ENCODE assay signal across 8 cellular contexts in genomic region chr6:8102122-8102958, GRCh38. TPM values are rescaled to one million over a fixed set of nuclear protein-coding genes. Genes with fewer than 3 reads are reported as not detected.
DNase-seq lines count a peak whose midpoint lies in the region; ATAC-seq, FAIRE-seq and TF ChIP-seq lines count a peak whose summit lies in the region.

EEF1E1 (minus strand) TSS chr6:8102548; CDS start chr6:8102521, 27 bp downstream.

- 3% methylated on average over 14 of the region's 43 CpGs for WGBS in mammary epithelial cell (ENCODE audit: low coverage, missing lambda C conversion rate)
- 0 to 2% (median 1%) methylated on average over 41 to 43 of the region's 43 CpGs for WGBS in small intestine, 3 donors

- H3K9ac ChIP-seq in mammary epithelial cell (ENCODE audit: insufficient read depth, low read length): peak within 1 kb of the TSS; percentile 77

- peaks cover 3% of the 10 kb centered on the region for H3K9me3 ChIP-seq in WERI-Rb-1 (ENCODE audit: severe bottlenecking)
- peaks cover 3% of the 10 kb centered on the region for H3K9me3 ChIP-seq in mammary epithelial cell (replicated peaks; ENCODE audit: insufficient read depth, low read length)
- no peaks in the 10 kb centered on the region for H3K9me3 ChIP-seq in small intestine (ENCODE audit: control insufficient read depth, low read depth)

- FAIRE-seq in small intestine (lab: Jason Lieb, UNC): no peak

- H3K27ac ChIP-seq in WERI-Rb-1: peak within 1 kb of the TSS; percentile 79
- H3K27ac ChIP-seq in mammary epithelial cell (ENCODE audit: insufficient read depth, low read depth, low read length): peak within 1 kb of the TSS; percentile 54
- H3K27ac ChIP-seq in small intestine (ENCODE audit: low read depth in 1 of 2, low read length in 1 of 2): peak within 1 kb of the TSS; percentile 43 to 74

- in situ Hi-C loops in mammary epithelial cell (cut with MboI; ENCODE audit: low sequenced_read_pairs in 2 of 2): no loop called here

- H2AFZ ChIP-seq in mammary epithelial cell (ENCODE audit: low read depth, low read length): peak within 1 kb of the TSS; percentile 85

- H3K36me3 ChIP-seq in WERI-Rb-1 (peaks cover 27% of the 10 kb centered on the region), mammary epithelial cell (ENCODE audit: insufficient read depth, low read length) (peaks cover 8% of the 10 kb centered on the region), small intestine (ENCODE audit: control insufficient read depth in 2 of 2, insufficient read depth in 2 of 2, low read length in 2 of 2) (no peaks in the 10 kb centered on the region)

- DNase-seq in AG08395 (ENCODE audit: low spot score) (peak; percentile 98), NCI-H2227 (lab: John Stamatoyannopoulos, UW; ENCODE audit: unreplicated experiment) (peak; percentile 96), WERI-Rb-1 (peak; percentile 99), mammary epithelial cell (peak; percentile 95), iPS-NIHi11 (ENCODE audit: low spot score) (peak; percentile 96), small intestine (peak; percentile 98)

- peak within 1 kb of the TSS; percentile 86 for H3K4me2 ChIP-seq in mammary epithelial cell (ENCODE audit: insufficient read depth, low read depth, low read length)

- no peaks in the 10 kb centered on the region for H4K20me1 ChIP-seq in mammary epithelial cell (ENCODE audit: insufficient read depth, low read length)

- peaks cover 10% of the 10 kb centered on the region for H3K4me1 ChIP-seq in mammary epithelial cell (ENCODE audit: insufficient read depth, low read length)
- H3K4me1 ChIP-seq in small intestine (ENCODE audit: control insufficient read depth in 2 of 2, insufficient read depth in 1 of 2, low read depth in 1 of 2, low read length in 1 of 2): peaks cover 0 to 3% of the 10 kb centered on the region in 2 donors

- TF ChIP-seq CTCF in WERI-Rb-1 (IDR thresholded peaks at IDR 0.05; ENCODE audit: low read depth, low read length): no peak
- TF ChIP-seq CTCF in mammary epithelial cell (conservative IDR thresholded peaks at IDR 0.05 in 1 of 2, IDR thresholded peaks at IDR 0.05 in 1 of 2; ENCODE audit: extremely low read depth in 1 of 2, insufficient read depth in 1 of 2, low read depth in 1 of 2, low read length in 2 of 2): peak in 1 of 2 donors; percentile 0

- BruUV-seq in mammary epithelial cell (replicated peaks; lab: Mats Ljungman, UMichigan): TSS peak; percentile 79

- peaks cover 47% of the 10 kb centered on the region for H3K79me2 ChIP-seq in mammary epithelial cell (ENCODE audit: insufficient read depth, low read length)

- CTCF ChIA-PET in mammary epithelial cell (lab: Charles Lee; ENCODE audit: low non-redundant PET): interaction anchor here (0.6 to 0.7 kb wide), 4 partner anchors 8 to 377 kb away, joined by 3 to 11 read pairs (median 4); partner anchors contain the start of gene BMP6

- ATAC-seq in GM18909 (IDR thresholded peaks at IDR 0.05; ENCODE audit: poor library complexity, unreplicated experiment) (peak; percentile 99), HG03159 (IDR thresholded peaks at IDR 0.05; ENCODE audit: unreplicated experiment) (peak; percentile 99)

- peak within 1 kb of the TSS; percentile 64 for H3K4me3 ChIP-seq in WERI-Rb-1 (ENCODE audit: low read depth, low read length)
- peak within 1 kb of the TSS; percentile 68 to 81 (median 77) for H3K4me3 ChIP-seq in mammary epithelial cell (replicated peaks in 1 of 3; ENCODE audit: insufficient read depth in 1 of 3, low read depth in 2 of 3, low read length in 3 of 3)
- H3K4me3 ChIP-seq in small intestine (ENCODE audit: low read depth in 1 of 2, low read length in 2 of 2): peak within 1 kb of the TSS; percentile 65 to 73

- H3K27me3 ChIP-seq in WERI-Rb-1 (ENCODE audit: insufficient read depth, low read depth, severe bottlenecking) (no peaks in the 10 kb centered on the region), mammary epithelial cell (ENCODE audit: insufficient read depth, low read length) (no peaks in the 10 kb centered on the region), small intestine (ENCODE audit: control insufficient read depth in 2 of 2, insufficient read depth in 2 of 2, low read length in 2 of 2) (no peaks in the 10 kb centered on the region)

- dilution Hi-C loops in mammary epithelial cell (cut with HindIII; ENCODE audit: low sequenced_read_pairs): no loop called here

- intact Hi-C loops in mammary epithelial cell (cut with micrococcal nuclease): loop anchor here (1.0 kb wide), 1 partner anchor 17 kb away; no protein-coding TSS in a partner anchor

RNA-seq across cellular contexts. Expression of gene EEF1E1, which starts in this region (rescaled TPM):
- 10 to 100 TPM; 20.2 to 39.6 TPM for total RNA-seq in mammary epithelial cell
- polyA plus RNA-seq in mammary epithelial cell: 55.4 TPM
- 14.2 TPM for polyA minus RNA-seq in mammary epithelial cell
- 10 to 100 TPM; 14.3 to 36.3 (median 16.8) TPM for polyA plus RNA-seq in small intestine

Comparison
In these comparisons a context has a peak if more than half of its experiments do, and no peak if none do; other contexts are left out.
1. Peak in every context shown above with its lines: DNase-seq, ATAC-seq, H3K4me3 ChIP-seq and H3K27ac ChIP-seq.